15 cellular contexts compared by ENCODE assay signal in the genomic region with DNA sequence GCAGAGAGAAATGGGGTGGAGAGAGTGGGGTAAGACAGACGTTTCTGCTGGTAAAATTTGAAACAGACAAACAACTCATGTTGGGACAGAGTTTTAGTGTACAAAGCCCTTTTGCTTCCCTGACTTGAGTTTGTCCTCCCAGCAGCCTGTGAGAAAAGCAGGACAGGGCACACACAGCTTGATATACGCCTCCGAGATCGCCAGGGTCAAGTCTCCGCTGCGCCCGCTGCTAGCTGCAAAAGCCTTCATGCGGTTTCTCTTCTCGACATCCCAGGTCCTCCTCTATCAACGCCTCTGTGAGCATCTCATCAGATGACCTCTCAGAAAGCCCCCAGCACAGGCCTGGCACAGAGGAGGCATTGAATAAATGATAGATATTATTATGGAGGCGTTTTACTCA. TPM values are rescaled to one million over a fixed set of nuclear protein-coding genes. Genes with fewer than 3 reads are reported as not detected.
DNase-seq lines count a peak whose midpoint lies in the region; ATAC-seq and TF ChIP-seq lines count a peak whose summit lies in the region.
"Had no signal": no experiment of that assay in that cellular context is flagged by ENCODE, and none has a peak within 500 bp of the region (broad histone marks: within the 10 kb centered on the region; RNA-seq: fewer than 3 reads in every experiment).

No MANE protein-coding gene starts in this region.

- H3K36me3 Mint-ChIP-seq in activated CD4-positive, alpha-beta T cell treated with anti-CD3 and anti-CD28 coated beads, Interleukin-2, amount 10 ng/mL, durations not matched to agents 24 days and 14 days (ENCODE audit: low read depth): no peaks in the 10 kb centered on the region
- peaks cover 15% of the 10 kb centered on the region for H3K36me3 Mint-ChIP-seq in effector memory CD8-positive, alpha-beta T cell (ENCODE audit: insufficient read depth)
- H3K36me3 Mint-ChIP-seq in natural killer cell: peaks cover 14% of the 10 kb centered on the region
- H3K36me3 Mint-ChIP-seq: CD14-positive monocyte had no signal

- intact Hi-C loops in activated CD4-positive, alpha-beta T cell treated with anti-CD3 and anti-CD28 coated beads, Interleukin-2, amount 10 ng/mL, durations not matched to agents 24 days and 14 days (cut with micrococcal nuclease): no loop called here
- intact Hi-C loops in natural killer cell (cut with micrococcal nuclease): no loop called here

- H3K27ac Mint-ChIP-seq in activated CD4-positive, alpha-beta T cell treated with anti-CD3 and anti-CD28 coated beads, Interleukin-2, amount 10 ng/mL, durations not matched to agents 24 days and 14 days: no peak overlapping the region
- peak overlapping the region; percentile 47 to 79 for H3K27ac Mint-ChIP-seq in effector memory CD8-positive, alpha-beta T cell
- peak overlapping the region; percentile 77 for H3K27ac Mint-ChIP-seq in natural killer cell
- H3K27ac Mint-ChIP-seq: CD14-positive monocyte, GM23338 had no signal

- peak; percentile 39 for DNase-seq in activated CD4-positive, alpha-beta T cell treated with anti-CD3 and anti-CD28 coated beads, Interleukin-2, amount 10 ng/mL, durations not matched to agents 24 days and 14 days
- no peak for DNase-seq in activated CD4-positive, alpha-beta T cell treated with anti-CD3 and anti-CD28 coated beads for 1 hour
- no peak for DNase-seq in effector memory CD8-positive, alpha-beta T cell
- DNase-seq in natural killer cell (no peak), trophoblast cell (no peak), HuH-7 (ENCODE audit: low spot score) (no peak), cerebellum (ENCODE audit: low spot score) (no peak), SJCRH30 (no peak)
- DNase-seq: DMS53, GF-D8, H7 had no signal

- no peak overlapping the region for H2AFZ ChIP-seq in trophoblast cell (ENCODE audit: insufficient read depth, low read length, poor library complexity)
- H2AFZ ChIP-seq: GM23338 had no signal

- H3K4me3 Mint-ChIP-seq in activated CD4-positive, alpha-beta T cell treated with anti-CD3 and anti-CD28 coated beads, Interleukin-2, amount 10 ng/mL, durations not matched to agents 24 days and 14 days: no peak overlapping the region
- H3K4me3 Mint-ChIP-seq in effector memory CD8-positive, alpha-beta T cell: no peak overlapping the region
- peak overlapping the region; percentile 69 for H3K4me3 Mint-ChIP-seq in natural killer cell
- H3K4me3 Mint-ChIP-seq: GM23338 had no signal

- H3K14ac ChIP-seq in trophoblast cell (ENCODE audit: low read length): no peak overlapping the region

- H3K4ac ChIP-seq in trophoblast cell (ENCODE audit: low read depth, low read length): no peak overlapping the region

- H4K91ac ChIP-seq in trophoblast cell (ENCODE audit: low read depth, low read length): no peak overlapping the region

- H3K4me1 Mint-ChIP-seq in activated CD4-positive, alpha-beta T cell treated with anti-CD3 and anti-CD28 coated beads, Interleukin-2, amount 10 ng/mL, durations not matched to agents 24 days and 14 days: peaks cover 18% of the 10 kb centered on the region
- peaks cover 35 to 39% of the 10 kb centered on the region in 2 donors for H3K4me1 Mint-ChIP-seq in effector memory CD8-positive, alpha-beta T cell (ENCODE audit: low read depth in 2 of 2)
- H3K4me1 Mint-ChIP-seq in natural killer cell: peaks cover 61 to 63% of the 10 kb centered on the region in 2 donors
- H3K4me1 Mint-ChIP-seq: CD14-positive monocyte had no signal

- ATAC-seq in effector memory CD8-positive, alpha-beta T cell (replicated peaks): no peak
- ATAC-seq in natural killer cell: no peak
- ATAC-seq: GM23338 had no signal

- peaks cover 0 to 8% of the 10 kb centered on the region in 2 experiments for H3K4me1 ChIP-seq in trophoblast cell (ENCODE audit: control insufficient read depth in 1 of 2, insufficient read depth in 2 of 2, low read length in 2 of 2)
- no peaks in the 10 kb centered on the region for H3K4me1 ChIP-seq in SJCRH30

- H3K4me3 ChIP-seq in trophoblast cell (ENCODE audit: low read depth, low read length) (no peak overlapping the region), SJCRH30 (no peak overlapping the region)
- H3K4me3 ChIP-seq: GM23338 had no signal

- H4K8ac ChIP-seq in trophoblast cell (ENCODE audit: low read depth, low read length): no peak overlapping the region

- no peak overlapping the region for H4K12ac ChIP-seq in trophoblast cell (ENCODE audit: low read depth, low read length)

- no peak overlapping the region for H2BK12ac ChIP-seq in trophoblast cell (ENCODE audit: low read length)

- H3K18ac ChIP-seq in trophoblast cell (ENCODE audit: low read length): no peak overlapping the region

- peaks cover 23% of the 10 kb centered on the region for H3K27me3 Mint-ChIP-seq in activated CD4-positive, alpha-beta T cell treated with anti-CD3 and anti-CD28 coated beads, Interleukin-2, amount 10 ng/mL, durations not matched to agents 24 days and 14 days
- H3K27me3 Mint-ChIP-seq in effector memory CD8-positive, alpha-beta T cell: no peaks in the 10 kb centered on the region
- no peaks in the 10 kb centered on the region for H3K27me3 Mint-ChIP-seq in natural killer cell (ENCODE audit: low read depth in 2 of 2)

- H2AK5ac ChIP-seq in trophoblast cell (ENCODE audit: low read length): no peak overlapping the region

- H2BK120ac ChIP-seq in trophoblast cell (ENCODE audit: insufficient read depth, low read length, poor library complexity): no peak overlapping the region

- no peaks in the 10 kb centered on the region for H3K36me3 ChIP-seq in trophoblast cell (ENCODE audit: control insufficient read depth in 1 of 2, insufficient read depth in 2 of 2, low read length in 2 of 2)
- H3K36me3 ChIP-seq in SJCRH30: no peaks in the 10 kb centered on the region

- WGBS in trophoblast cell (ENCODE audit: extremely low coverage, insufficient coverage, insufficient read length): no CpG with 5 or more reads among the region's 11 CpGs

- no peaks in the 10 kb centered on the region for H3K9me3 Mint-ChIP-seq in activated CD4-positive, alpha-beta T cell treated with anti-CD3 and anti-CD28 coated beads, Interleukin-2, amount 10 ng/mL, durations not matched to agents 24 days and 14 days
- no peaks in the 10 kb centered on the region for H3K9me3 Mint-ChIP-seq in effector memory CD8-positive, alpha-beta T cell
- no peaks in the 10 kb centered on the region for H3K9me3 Mint-ChIP-seq in natural killer cell
- H3K9me3 Mint-ChIP-seq: CD14-positive monocyte, GM23338 had no signal

- H3K4me2 ChIP-seq in trophoblast cell (ENCODE audit: low read length): no peak overlapping the region
- H3K4me2 ChIP-seq: GM23338 had no signal

- no peak overlapping the region for H3K9ac ChIP-seq in trophoblast cell (ENCODE audit: low read length)

- H2BK5ac ChIP-seq in trophoblast cell (ENCODE audit: low read depth, low read length, poor library complexity): no peak overlapping the region

- H3K27ac ChIP-seq in trophoblast cell (ENCODE audit: low read depth, low read length): no peak overlapping the region
- no peak overlapping the region for H3K27ac ChIP-seq in SJCRH30
- H3K27ac ChIP-seq: 22Rv1 had no signal

- no peak overlapping the region for H3K23ac ChIP-seq in trophoblast cell (ENCODE audit: low read length)

- no peaks in the 10 kb centered on the region for H3K79me1 ChIP-seq in trophoblast cell (ENCODE audit: low read length)

- no peaks in the 10 kb centered on the region for H3K27me3 ChIP-seq in trophoblast cell (ENCODE audit: insufficient read depth, low read length)
- H3K27me3 ChIP-seq in SJCRH30: peaks cover 4% of the 10 kb centered on the region; the same call in 1 of the 2 replicates

- TF ChIP-seq CTCF in natural killer cell (IDR thresholded peaks at IDR 0.05): no peak

- no peaks in the 10 kb centered on the region for H3K79me2 ChIP-seq in trophoblast cell (ENCODE audit: control insufficient read depth, insufficient read depth, low read length, poor library complexity)

- H3K9me3 ChIP-seq in trophoblast cell (ENCODE audit: insufficient read depth, low read depth, low read length) (no peaks in the 10 kb centered on the region), SJCRH30 (replicated peaks) (no peaks in the 10 kb centered on the region)

RNA-seq across cellular contexts. Expression of a gene that starts 9.4 kb away (rescaled TPM):
- 48.2 and 48.5 TPM in 2 replicates for total RNA-seq in activated CD4-positive, alpha-beta T cell treated with anti-CD3 and anti-CD28 coated beads, Interleukin-2, amount 10 ng/mL, durations not matched to agents 24 days and 14 days
- total RNA-seq in natural killer cell: 10 to 100 TPM; 43.5 to 61.5 (median 56.2) TPM
- 1.0 and 1.1 TPM in 2 replicates for polyA plus RNA-seq in trophoblast cell (2013)
- 5.1 TPM for total RNA-seq in cerebellum
- total RNA-seq in SJCRH30 (2014; rRNA removed; shearing (Covaris generic)): 1.7 and 2.2 TPM in 2 replicates
- polyA plus RNA-seq: BJ, CD14-positive monocyte had no signal
